ENCODE assay signal across 1 cellular context in the genomic region with DNA sequence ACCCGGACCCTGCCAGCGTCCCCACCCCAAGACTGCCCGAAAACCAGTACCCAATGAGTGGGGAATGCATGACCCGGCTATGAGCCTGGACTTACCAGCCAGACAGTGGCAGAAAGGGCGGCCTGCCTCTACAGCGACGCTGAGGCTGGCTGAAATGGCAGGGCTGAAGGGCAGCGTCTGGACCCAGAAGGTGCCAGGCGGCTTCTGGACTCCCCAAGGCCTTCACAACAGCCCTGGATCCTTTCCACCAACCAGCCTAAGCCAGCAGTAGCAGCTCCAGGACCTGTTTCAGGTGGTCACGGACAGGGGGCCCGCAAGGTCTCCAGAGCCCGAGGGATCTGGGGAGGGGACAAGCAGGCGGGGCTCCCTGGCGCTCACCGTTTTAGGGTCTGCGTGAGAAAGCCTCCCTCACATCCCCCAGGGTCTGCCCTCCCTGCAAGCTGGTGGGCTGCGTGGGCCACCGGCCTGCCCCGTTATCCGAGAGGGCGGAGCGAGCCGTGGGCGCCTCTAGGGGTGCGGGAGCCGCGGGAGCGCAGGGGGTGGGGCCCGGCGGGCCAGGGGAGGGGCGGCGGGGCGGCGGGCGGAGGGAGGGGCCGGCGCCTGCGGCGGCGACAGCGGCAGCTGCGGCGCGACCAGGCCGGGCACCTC.
TF ChIP-seq lines count a peak whose summit lies in the region.

RIPOR1 (plus strand) TSS at position 608 of the 648 bp plus-strand sequence. CDS start 9,618 bp downstream, outside the sequence.

TF ChIP-seq in HepG2, 621 proteins besides CTCF, POLR2A, EP300 and RAD21 (continued from another document):
- TF ChIP-seq, protein P1, sequence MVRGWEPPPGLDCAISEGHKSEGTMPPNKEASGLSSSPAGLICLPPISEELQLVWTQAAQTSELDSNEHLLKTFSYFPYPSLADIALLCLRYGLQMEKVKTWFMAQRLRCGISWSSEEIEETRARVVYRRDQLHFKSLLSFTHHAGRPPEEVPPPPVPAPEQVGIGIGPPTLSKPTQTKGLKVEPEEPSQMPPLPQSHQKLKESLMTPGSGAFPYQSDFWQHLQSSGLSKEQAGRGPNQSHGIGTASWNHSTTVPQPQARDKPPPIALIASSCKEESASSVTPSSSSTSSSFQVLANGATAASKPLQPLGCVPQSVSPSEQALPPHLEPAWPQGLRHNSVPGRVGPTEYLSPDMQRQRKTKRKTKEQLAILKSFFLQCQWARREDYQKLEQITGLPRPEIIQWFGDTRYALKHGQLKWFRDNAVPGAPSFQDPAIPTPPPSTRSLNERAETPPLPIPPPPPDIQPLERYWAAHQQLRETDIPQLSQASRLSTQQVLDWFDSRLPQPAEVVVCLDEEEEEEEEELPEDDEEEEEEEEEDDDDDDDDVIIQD (CRISPR knock-in tag; IDR thresholded peaks at IDR 0.05; ENCODE audit: low read depth), result 0 out of 2 replicates have a peak, but pooled peaks have one; percentile 16
- TF ChIP-seq SIX4 (CRISPR knock-in tag; IDR thresholded peaks at IDR 0.05) (no peak), FOXA3 (CRISPR knock-in tag; IDR thresholded peaks at IDR 0.05) (0 out of 2 replicates have a peak, but pooled peaks have one; percentile 2), MYNN (CRISPR knock-in tag; IDR thresholded peaks at IDR 0.05; ENCODE audit: low read depth) (no peak), STAT5B (CRISPR knock-in tag; IDR thresholded peaks at IDR 0.05) (no peak), ZKSCAN1 (IDR thresholded peaks at IDR 0.05; ENCODE audit: low read length) (0 out of 2 replicates have a peak, but pooled peaks have one; percentile 1), ZNF543 (CRISPR knock-in tag; IDR thresholded peaks at IDR 0.05) (0 out of 2 replicates have a peak, but pooled peaks have one; percentile 64), ZNF687 (CRISPR knock-in tag; IDR thresholded peaks at IDR 0.05) (peak; percentile 32), SMAD3 (CRISPR knock-in tag; IDR thresholded peaks at IDR 0.05) (0 out of 2 replicates have a peak, but pooled peaks have one; percentile 21), RXRA (CRISPR knock-in tag; IDR thresholded peaks at IDR 0.05) (0 out of 2 replicates have a peak, but pooled peaks have one; percentile 39), NCOA2 (CRISPR knock-in tag; IDR thresholded peaks at IDR 0.05) (0 out of 2 replicates have a peak, but pooled peaks have one; percentile 8), ZNF350 (CRISPR knock-in tag; IDR thresholded peaks at IDR 0.05; ENCODE audit: borderline replicate concordance, low read depth) (peak; percentile 63; the same call in 1 of the 2 replicates), NFE2 (CRISPR knock-in tag; IDR thresholded peaks at IDR 0.05) (0 out of 2 replicates have a peak, but pooled peaks have one; percentile 12), ZFYVE20 (CRISPR knock-in tag; IDR thresholded peaks at IDR 0.05; ENCODE audit: borderline replicate concordance, low read depth) (no peak), PRDM10 (CRISPR knock-in tag; IDR thresholded peaks at IDR 0.05; ENCODE audit: low read depth) (peak; percentile 9; the same call in 1 of the 2 replicates), POLR2G (IDR thresholded peaks at IDR 0.05; ENCODE audit: low read depth, low read length) (no peak), ZSCAN31 (CRISPR knock-in tag; IDR thresholded peaks at IDR 0.05; ENCODE audit: low read depth) (no peak; the same call in 1 of the 2 replicates), ZNF891 (CRISPR knock-in tag; IDR thresholded peaks at IDR 0.05) (peak; percentile 55; the same call in 1 of the 2 replicates), KDM2A (CRISPR knock-in tag; IDR thresholded peaks at IDR 0.05; ENCODE audit: borderline replicate concordance, low read depth) (peak; percentile 75)
- TF ChIP-seq, protein P2, sequence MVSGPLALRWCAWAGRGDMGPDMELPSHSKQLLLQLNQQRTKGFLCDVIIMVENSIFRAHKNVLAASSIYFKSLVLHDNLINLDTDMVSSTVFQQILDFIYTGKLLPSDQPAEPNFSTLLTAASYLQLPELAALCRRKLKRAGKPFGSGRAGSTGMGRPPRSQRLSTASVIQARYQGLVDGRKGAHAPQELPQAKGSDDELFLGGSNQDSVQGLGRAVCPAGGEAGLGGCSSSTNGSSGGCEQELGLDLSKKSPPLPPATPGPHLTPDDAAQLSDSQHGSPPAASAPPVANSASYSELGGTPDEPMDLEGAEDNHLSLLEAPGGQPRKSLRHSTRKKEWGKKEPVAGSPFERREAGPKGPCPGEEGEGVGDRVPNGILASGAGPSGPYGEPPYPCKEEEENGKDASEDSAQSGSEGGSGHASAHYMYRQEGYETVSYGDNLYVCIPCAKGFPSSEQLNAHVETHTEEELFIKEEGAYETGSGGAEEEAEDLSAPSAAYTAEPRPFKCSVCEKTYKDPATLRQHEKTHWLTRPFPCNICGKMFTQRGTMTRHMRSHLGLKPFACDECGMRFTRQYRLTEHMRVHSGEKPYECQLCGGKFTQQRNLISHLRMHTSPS (CRISPR knock-in tag; IDR thresholded peaks at IDR 0.05; ENCODE audit: low read depth), result 0 out of 2 replicates have a peak, but pooled peaks have one; percentile 32
- TF ChIP-seq, protein P3, sequence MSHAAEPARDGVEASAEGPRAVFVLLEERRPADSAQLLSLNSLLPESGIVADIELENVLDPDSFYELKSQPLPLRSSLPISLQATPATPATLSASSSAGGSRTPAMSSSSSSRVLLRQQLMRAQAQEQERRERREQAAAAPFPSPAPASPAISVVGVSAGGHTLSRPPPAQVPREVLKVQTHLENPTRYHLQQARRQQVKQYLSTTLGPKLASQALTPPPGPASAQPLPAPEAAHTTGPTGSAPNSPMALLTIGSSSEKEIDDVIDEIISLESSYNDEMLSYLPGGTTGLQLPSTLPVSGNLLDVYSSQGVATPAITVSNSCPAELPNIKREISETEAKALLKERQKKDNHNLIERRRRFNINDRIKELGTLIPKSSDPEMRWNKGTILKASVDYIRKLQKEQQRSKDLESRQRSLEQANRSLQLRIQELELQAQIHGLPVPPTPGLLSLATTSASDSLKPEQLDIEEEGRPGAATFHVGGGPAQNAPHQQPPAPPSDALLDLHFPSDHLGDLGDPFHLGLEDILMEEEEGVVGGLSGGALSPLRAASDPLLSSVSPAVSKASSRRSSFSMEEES (CRISPR knock-in tag; IDR thresholded peaks at IDR 0.05), result 0 out of 2 replicates have a peak, but pooled peaks have one; percentile 13
- TF ChIP-seq, protein P4, sequence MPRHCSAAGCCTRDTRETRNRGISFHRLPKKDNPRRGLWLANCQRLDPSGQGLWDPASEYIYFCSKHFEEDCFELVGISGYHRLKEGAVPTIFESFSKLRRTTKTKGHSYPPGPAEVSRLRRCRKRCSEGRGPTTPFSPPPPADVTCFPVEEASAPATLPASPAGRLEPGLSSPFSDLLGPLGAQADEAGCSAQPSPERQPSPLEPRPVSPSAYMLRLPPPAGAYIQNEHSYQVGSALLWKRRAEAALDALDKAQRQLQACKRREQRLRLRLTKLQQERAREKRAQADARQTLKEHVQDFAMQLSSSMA (CRISPR knock-in tag; IDR thresholded peaks at IDR 0.05), result 0 out of 2 replicates have a peak, but pooled peaks have one; percentile 5
